Comparison of ENCODE assay signal across 29 cellular contexts in the genomic region with DNA sequence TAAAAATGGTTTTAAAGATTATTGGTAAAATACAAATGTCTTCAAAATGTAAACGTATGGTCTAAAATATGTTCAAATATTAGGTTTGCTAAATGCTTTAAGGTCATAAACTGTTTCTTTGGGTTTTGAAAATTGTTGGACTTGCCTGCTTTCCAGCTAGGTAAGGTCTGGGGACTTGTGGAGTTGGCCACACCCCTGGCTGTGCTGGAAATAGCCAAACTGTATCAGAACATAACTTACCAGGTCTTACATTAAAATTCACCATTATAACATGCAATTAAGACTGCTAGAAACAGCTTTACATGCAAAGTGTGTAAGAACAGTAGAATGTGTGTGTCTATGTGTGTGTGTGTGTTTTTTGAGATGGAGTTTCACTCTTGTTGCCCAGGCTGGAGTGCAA. TPM values are rescaled to one million over a fixed set of nuclear protein-coding genes. Genes with fewer than 3 reads are reported as not detected.
"Had no signal": no experiment of that assay in that cellular context is flagged by ENCODE, and none has a peak within 500 bp of the region (broad histone marks: within the 10 kb centered on the region; RNA-seq: fewer than 3 reads in every experiment).

No MANE protein-coding gene starts in this region.

- H3K36me3 ChIP-seq: ascending aorta, Peyer's patch, SJSA1 had no signal

- H3K4me3 ChIP-seq: ascending aorta, Peyer's patch, SJSA1 had no signal

- H3K9me3 ChIP-seq: ascending aorta, Peyer's patch, SJSA1, SK-N-SH had no signal

- H3K27ac ChIP-seq: ascending aorta, Peyer's patch, SJSA1 had no signal

- H3K27ac Mint-ChIP-seq: activated CD4-positive, alpha-beta T cell treated with anti-CD3 and anti-CD28 coated beads for 36 hours; activated CD4-positive, alpha-beta T cell treated with anti-CD3 and anti-CD28 coated beads, Interleukin-2, amount 10 ng/mL, durations not matched to agents 7 days and 5 days; activated CD8-positive, alpha-beta T cell treated with anti-CD3 and anti-CD28 coated beads, Interleukin-2, amount 10 ng/mL, durations not matched to agents 7 days and 5 days; activated naive CD4-positive, alpha-beta T cell treated with anti-CD3 and anti-CD28 coated beads, Interleukin-2, amount 50 U/mL, for 24 hours; activated naive CD8-positive, alpha-beta T cell treated with anti-CD3 and anti-CD28 coated beads, Interleukin-2, amount 10 ng/mL, durations not matched to agents 7 days and 5 days; activated T-cell treated with anti-CD3 and anti-CD28 coated beads, Interleukin-2, amount 50 U/mL, for 24 hours; activated T-helper 2 cell treated with anti-CD3 and anti-CD28 coated beads, Interferon-gamma antibody, Interleukin-2, Interleukin-4, amounts not matched to agents 10 μg/mL and 5 μg/mL and 100 μg/mL, durations not matched to agents 14 hours and 24 hours and 36 hours; T-helper 1 cell treated with Interleukin-12 subunit alpha and Interleukin-12 subunit beta and Interleukin-4 antibody, amounts not matched to agents 30 μg/mL and 1 μg/mL, for 36 hours; T-helper 2 cell treated with Interferon-gamma antibody and Interleukin-4, amounts not matched to agents 5 μg/mL and 100 μg/mL, for 36 hours had no signal

- ATAC-seq: activated CD4-positive, alpha-beta T cell treated with anti-CD3 and anti-CD28 coated beads for 36 hours; activated CD4-positive, CD25-positive, alpha-beta regulatory T cell treated with anti-CD3 and anti-CD28 coated beads, Interleukin-2, amount 50 U/mL, for 24 hours; activated CD8-positive, alpha-beta T cell treated with anti-CD3 and anti-CD28 coated beads, Interleukin-2, amount 10 ng/mL, durations not matched to agents 7 days and 5 days; PC-3 had no signal

- H3K4me1 Mint-ChIP-seq: activated CD4-positive, alpha-beta T cell treated with anti-CD3 and anti-CD28 coated beads for 36 hours; activated naive CD4-positive, alpha-beta T cell treated with anti-CD3 and anti-CD28 coated beads, Interleukin-2, amount 50 U/mL, for 24 hours had no signal

- H3K36me3 Mint-ChIP-seq: activated naive CD4-positive, alpha-beta T cell treated with anti-CD3 and anti-CD28 coated beads, Interleukin-2, amount 50 U/mL, for 24 hours; activated naive CD8-positive, alpha-beta T cell treated with anti-CD3 and anti-CD28 coated beads, Interleukin-2, amount 10 ng/mL, durations not matched to agents 7 days and 5 days had no signal

- DNase-seq: activated CD4-positive, alpha-beta T cell treated with anti-CD3 and anti-CD28 coated beads for 36 hours; activated CD4-positive, alpha-beta T cell treated with anti-CD3 and anti-CD28 coated beads, Interleukin-2, amount 10 ng/mL, durations not matched to agents 7 days and 5 days; activated CD4-positive, alpha-beta T cell treated with anti-CD3 and anti-CD28 coated beads, Interleukin-2, amount 50 U/mL, for 48 hours; activated CD8-positive, alpha-beta T cell treated with anti-CD3 and anti-CD28 coated beads, Interleukin-2, amount 10 ng/mL, durations not matched to agents 7 days and 5 days; activated gamma-delta T cell; activated naive CD4-positive, alpha-beta T cell treated with Interleukin-2 at 50 U/mL for 16 hours; activated naive CD8-positive, alpha-beta T cell treated with anti-CD3 and anti-CD28 coated beads, Interleukin-2, amount 10 ng/mL, durations not matched to agents 7 days and 5 days; activated T-cell treated with anti-CD3 and anti-CD28 coated beads, Interleukin-2, amount 50 U/mL, for 24 hours; amygdala; central memory CD4-positive, alpha-beta T cell; NCI-H1092 treated with DMSO at 0.1 percent for 48 hours; NCI-H1417; NCI-H187 treated with DMSO at 0.1 percent for 48 hours; NCI-H2081; NCI-H226; NCI-H524 treated with DMSO at 0.1 percent for 48 hours; PC-3; Peyer's patch; RPMI8226; SHP77 treated with DMSO at 0.1 percent for 48 hours; SK-N-SH had no signal

- H3K9me3 Mint-ChIP-seq: activated naive CD4-positive, alpha-beta T cell treated with anti-CD3 and anti-CD28 coated beads, Interleukin-2, amount 50 U/mL, for 24 hours; activated naive CD8-positive, alpha-beta T cell treated with anti-CD3 and anti-CD28 coated beads, Interleukin-2, amount 10 ng/mL, durations not matched to agents 7 days and 5 days; activated T-cell treated with anti-CD3 and anti-CD28 coated beads, Interleukin-2, amount 50 U/mL, for 24 hours; activated T-helper 2 cell treated with anti-CD3 and anti-CD28 coated beads, Interferon-gamma antibody, Interleukin-2, Interleukin-4, amounts not matched to agents 10 μg/mL and 5 μg/mL and 100 μg/mL, durations not matched to agents 14 hours and 24 hours and 36 hours; T-helper 1 cell treated with Interleukin-12 subunit alpha and Interleukin-12 subunit beta and Interleukin-4 antibody, amounts not matched to agents 30 μg/mL and 1 μg/mL, for 36 hours; T-helper 2 cell treated with Interferon-gamma antibody and Interleukin-4, amounts not matched to agents 5 μg/mL and 100 μg/mL, for 36 hours had no signal

- H3K4me3 Mint-ChIP-seq: activated CD4-positive, alpha-beta T cell treated with anti-CD3 and anti-CD28 coated beads for 36 hours; activated CD4-positive, alpha-beta T cell treated with anti-CD3 and anti-CD28 coated beads, Interleukin-2, amount 10 ng/mL, durations not matched to agents 7 days and 5 days; activated CD8-positive, alpha-beta T cell treated with anti-CD3 and anti-CD28 coated beads, Interleukin-2, amount 10 ng/mL, durations not matched to agents 7 days and 5 days; activated naive CD4-positive, alpha-beta T cell treated with anti-CD3 and anti-CD28 coated beads, Interleukin-2, amount 50 U/mL, for 24 hours; activated naive CD8-positive, alpha-beta T cell treated with anti-CD3 and anti-CD28 coated beads, Interleukin-2, amount 10 ng/mL, durations not matched to agents 7 days and 5 days; activated T-cell treated with anti-CD3 and anti-CD28 coated beads, Interleukin-2, amount 50 U/mL, for 24 hours; T-helper 1 cell treated with Interleukin-12 subunit alpha and Interleukin-12 subunit beta and Interleukin-4 antibody, amounts not matched to agents 30 μg/mL and 1 μg/mL, for 36 hours; T-helper 2 cell treated with Interferon-gamma antibody and Interleukin-4, amounts not matched to agents 5 μg/mL and 100 μg/mL, for 36 hours had no signal

- H3K4me1 ChIP-seq: ascending aorta, Peyer's patch, SJSA1 had no signal

- H3K27me3 ChIP-seq: ascending aorta, Peyer's patch had no signal

RNA-seq across cellular contexts. Expression of gene JAKMIP3, which starts 54.3 kb away (rescaled TPM):
- total RNA-seq: ascending aorta, bronchial epithelial cell had no signal
